In genomic region chr7:2908103-2908683, GRCh38 we compare ENCODE assay signal across 25 cellular contexts.
"Had no signal": no experiment of that assay in that cellular context is flagged by ENCODE, and none has a peak within 500 bp of the region (broad histone marks: within the 10 kb centered on the region; RNA-seq: fewer than 3 reads in every experiment).

No MANE protein-coding gene starts in this region.

- ATAC-seq: foreskin keratinocyte; heart left ventricle; left lobe of liver; mucosa of descending colon; natural killer cell treated with Interleukin-12 subunit alpha and Interleukin-12 subunit beta and Interleukin-15 and Interleukin-18, amount 100 ng/mL, for 72 hours; psoas muscle; right lobe of liver; stimulated activated effector memory CD8-positive, alpha-beta T cell treated with anti-CD3 and anti-CD28 coated beads, Interleukin-12 subunit alpha, Interleukin-12 subunit beta, amount 100 ng/mL, for 72 hours; stimulated activated naive CD8-positive, alpha-beta T cell treated with anti-CD3 and anti-CD28 coated beads, Interleukin-15, amount 100 ng/mL, for 72 hours; upper lobe of right lung had no signal

- H3K27ac ChIP-seq: coronary artery, foreskin keratinocyte, heart left ventricle, neural progenitor cell, parathyroid adenoma, psoas muscle, right lobe of liver, testis, tibial nerve, upper lobe of right lung, vagina had no signal

- H3K4me1 Mint-ChIP-seq: endodermal cell had no signal

- H3K36me3 Mint-ChIP-seq: neural progenitor cell had no signal

- H3K9me3 ChIP-seq: mucosa of descending colon, psoas muscle, right lobe of liver, testis, upper lobe of right lung, vagina had no signal

- H3K27me3 ChIP-seq: foreskin keratinocyte, neural progenitor cell, right lobe of liver, testis, tibial nerve, vagina had no signal

- DNase-seq: effector CD4-positive, alpha-beta T cell; endodermal cell; erythroblast; foreskin keratinocyte; heart left ventricle; hippocampal formation; mammary epithelial cell; mucosa of descending colon; occipital lobe; psoas muscle; retina; right lobe of liver; stimulated activated CD4-positive, alpha-beta T cell treated with anti-CD3 and anti-CD28 coated beads, Interleukin-4, amount 100 ng/mL, for 1 hour; stimulated activated CD8-positive, alpha-beta memory T cell treated with anti-CD3 and anti-CD28 coated beads, Interleukin-4, amount 100 ng/mL, for 48 hours; stimulated activated naive CD8-positive, alpha-beta T cell treated with anti-CD3 and anti-CD28 coated beads, Interleukin-15, amount 100 ng/mL, for 72 hours; testis; upper lobe of right lung had no signal

- H3K4me3 Mint-ChIP-seq: endodermal cell; natural killer cell treated with Interleukin-12 subunit alpha and Interleukin-12 subunit beta and Interleukin-15 and Interleukin-18, amount 100 ng/mL, for 72 hours; neural progenitor cell; stimulated activated effector memory CD8-positive, alpha-beta T cell treated with anti-CD3 and anti-CD28 coated beads, Interleukin-12 subunit alpha, Interleukin-12 subunit beta, amount 100 ng/mL, for 72 hours; stimulated activated naive CD8-positive, alpha-beta T cell treated with anti-CD3 and anti-CD28 coated beads, Interleukin-15, amount 100 ng/mL, for 72 hours had no signal

- H3K36me3 ChIP-seq: heart left ventricle, neural progenitor cell, right lobe of liver, tibial nerve, upper lobe of right lung, vagina had no signal

- H3K27ac Mint-ChIP-seq: endodermal cell; natural killer cell treated with Interleukin-12 subunit alpha and Interleukin-12 subunit beta and Interleukin-15 and Interleukin-18, amount 100 ng/mL, for 72 hours; neural progenitor cell; stimulated activated effector memory CD8-positive, alpha-beta T cell treated with anti-CD3 and anti-CD28 coated beads, Interleukin-12 subunit alpha, Interleukin-12 subunit beta, amount 100 ng/mL, for 72 hours; stimulated activated naive CD8-positive, alpha-beta T cell treated with anti-CD3 and anti-CD28 coated beads, Interleukin-15, amount 100 ng/mL, for 72 hours had no signal

- H3K27me3 Mint-ChIP-seq: natural killer cell treated with Interleukin-12 subunit alpha and Interleukin-12 subunit beta and Interleukin-15 and Interleukin-18, amount 100 ng/mL, for 72 hours; stimulated activated naive CD8-positive, alpha-beta T cell treated with anti-CD3 and anti-CD28 coated beads, Interleukin-15, amount 100 ng/mL, for 72 hours had no signal

- H3K4me1 ChIP-seq: foreskin keratinocyte, neural progenitor cell, parathyroid adenoma, psoas muscle, right lobe of liver, testis, tibial nerve, upper lobe of right lung, vagina had no signal

- H3K9me3 Mint-ChIP-seq: endodermal cell; natural killer cell treated with Interleukin-12 subunit alpha and Interleukin-12 subunit beta and Interleukin-15 and Interleukin-18, amount 100 ng/mL, for 72 hours; stimulated activated effector memory CD8-positive, alpha-beta T cell treated with anti-CD3 and anti-CD28 coated beads, Interleukin-12 subunit alpha, Interleukin-12 subunit beta, amount 100 ng/mL, for 72 hours; stimulated activated naive CD8-positive, alpha-beta T cell treated with anti-CD3 and anti-CD28 coated beads, Interleukin-15, amount 100 ng/mL, for 72 hours had no signal

- H3K4me3 ChIP-seq: coronary artery, heart left ventricle, mucosa of descending colon, neural progenitor cell, psoas muscle, right lobe of liver, testis, tibial nerve, upper lobe of right lung, vagina had no signal
